In genomic region chr14:49999216-49999761, GRCh38 we compare ENCODE assay signal across 1 cellular context.
TF ChIP-seq lines count a peak whose summit lies in the region.

No MANE protein-coding gene starts in this region.

TF ChIP-seq in HEK293, 187 proteins besides CTCF, POLR2A, EP300 and RAD21 (continued from another document):
- TF ChIP-seq, protein P1, sequence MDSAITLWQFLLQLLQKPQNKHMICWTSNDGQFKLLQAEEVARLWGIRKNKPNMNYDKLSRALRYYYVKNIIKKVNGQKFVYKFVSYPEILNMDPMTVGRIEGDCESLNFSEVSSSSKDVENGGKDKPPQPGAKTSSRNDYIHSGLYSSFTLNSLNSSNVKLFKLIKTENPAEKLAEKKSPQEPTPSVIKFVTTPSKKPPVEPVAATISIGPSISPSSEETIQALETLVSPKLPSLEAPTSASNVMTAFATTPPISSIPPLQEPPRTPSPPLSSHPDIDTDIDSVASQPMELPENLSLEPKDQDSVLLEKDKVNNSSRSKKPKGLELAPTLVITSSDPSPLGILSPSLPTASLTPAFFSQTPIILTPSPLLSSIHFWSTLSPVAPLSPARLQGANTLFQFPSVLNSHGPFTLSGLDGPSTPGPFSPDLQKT (IDR thresholded peaks at IDR 0.05; ENCODE audit: borderline replicate concordance, low read depth, low read length): no peak
- TF ChIP-seq ZNF785 (tag by site-specific recombination; IDR thresholded peaks at IDR 0.05) (no peak), ZNF561 (tag by site-specific recombination; IDR thresholded peaks at IDR 0.05; ENCODE audit: borderline replicate concordance) (no peak), ZNF707 (tag by site-specific recombination; IDR thresholded peaks at IDR 0.05) (no peak), ZNF19 (tag by site-specific recombination; IDR thresholded peaks at IDR 0.05; ENCODE audit: low read depth) (no peak), ZBTB8A (tag by site-specific recombination; IDR thresholded peaks at IDR 0.05) (no peak), ZNF76 (tag by site-specific recombination; IDR thresholded peaks at IDR 0.05; ENCODE audit: borderline replicate concordance, low read depth) (no peak), ZNF140 (tag by site-specific recombination; IDR thresholded peaks at IDR 0.05) (no peak), ZNF211 (tag by site-specific recombination; IDR thresholded peaks at IDR 0.05; ENCODE audit: low read depth) (no peak), ZNF560 (tag by site-specific recombination; IDR thresholded peaks at IDR 0.05; ENCODE audit: borderline replicate concordance) (no peak), ZNF670 (tag by site-specific recombination; IDR thresholded peaks at IDR 0.05; ENCODE audit: low read depth) (no peak), ZNF658 (tag by site-specific recombination; IDR thresholded peaks at IDR 0.05) (no peak), GLIS2 (tag by site-specific recombination; IDR thresholded peaks at IDR 0.05) (peak; percentile 73), ZFP69B (tag by site-specific recombination; IDR thresholded peaks at IDR 0.05) (0 out of 2 replicates have a peak, but pooled peaks have one; percentile 21), ZNF473 (tag by site-specific recombination; IDR thresholded peaks at IDR 0.05) (no peak), ZNF654 (tag by site-specific recombination; IDR thresholded peaks at IDR 0.05; ENCODE audit: low read depth) (no peak), YY1 (tag by site-specific recombination; IDR thresholded peaks at IDR 0.05) (no peak), KLF7 (tag by site-specific recombination; IDR thresholded peaks at IDR 0.05; ENCODE audit: borderline replicate concordance) (no peak), ZNF157 (tag by site-specific recombination; IDR thresholded peaks at IDR 0.05) (no peak), ZBTB1 (tag by site-specific recombination; IDR thresholded peaks at IDR 0.05) (no peak), ZNF514 (tag by site-specific recombination; IDR thresholded peaks at IDR 0.05) (no peak), RBAK (tag by site-specific recombination; IDR thresholded peaks at IDR 0.05) (no peak), MYNN (tag by site-specific recombination; IDR thresholded peaks at IDR 0.05; ENCODE audit: borderline replicate concordance) (no peak), TRIM28 (IDR thresholded peaks at IDR 0.05; ENCODE audit: borderline replicate concordance, low read length) (0 out of 2 replicates have a peak, but pooled peaks have one; percentile 23), GLIS1 (tag by site-specific recombination; IDR thresholded peaks at IDR 0.05) (peak; percentile 62), ZNF175 (tag by site-specific recombination; IDR thresholded peaks at IDR 0.05) (no peak), ZNF214 (tag by site-specific recombination; IDR thresholded peaks at IDR 0.05; ENCODE audit: borderline replicate concordance) (no peak), ZNF391 (tag by site-specific recombination; IDR thresholded peaks at IDR 0.05; ENCODE audit: borderline replicate concordance, low read depth) (no peak), ZFP37 (tag by site-specific recombination; IDR thresholded peaks at IDR 0.05) (no peak), ZBTB11 (tag by site-specific recombination; conservative IDR thresholded peaks at IDR 0.05; ENCODE audit: low read depth) (no peak), ZNF416 (tag by site-specific recombination; IDR thresholded peaks at IDR 0.05) (no peak)
- TF ChIP-seq, protein P2, sequence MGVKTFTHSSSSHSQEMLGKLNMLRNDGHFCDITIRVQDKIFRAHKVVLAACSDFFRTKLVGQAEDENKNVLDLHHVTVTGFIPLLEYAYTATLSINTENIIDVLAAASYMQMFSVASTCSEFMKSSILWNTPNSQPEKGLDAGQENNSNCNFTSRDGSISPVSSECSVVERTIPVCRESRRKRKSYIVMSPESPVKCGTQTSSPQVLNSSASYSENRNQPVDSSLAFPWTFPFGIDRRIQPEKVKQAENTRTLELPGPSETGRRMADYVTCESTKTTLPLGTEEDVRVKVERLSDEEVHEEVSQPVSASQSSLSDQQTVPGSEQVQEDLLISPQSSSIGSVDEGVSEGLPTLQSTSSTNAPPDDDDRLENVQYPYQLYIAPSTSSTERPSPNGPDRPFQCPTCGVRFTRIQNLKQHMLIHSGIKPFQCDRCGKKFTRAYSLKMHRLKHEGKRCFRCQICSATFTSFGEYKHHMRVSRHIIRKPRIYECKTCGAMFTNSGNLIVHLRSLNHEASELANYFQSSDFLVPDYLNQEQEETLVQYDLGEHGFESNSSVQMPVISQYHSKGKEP (tag by site-specific recombination; IDR thresholded peaks at IDR 0.05): no peak
- TF ChIP-seq, protein P3, sequence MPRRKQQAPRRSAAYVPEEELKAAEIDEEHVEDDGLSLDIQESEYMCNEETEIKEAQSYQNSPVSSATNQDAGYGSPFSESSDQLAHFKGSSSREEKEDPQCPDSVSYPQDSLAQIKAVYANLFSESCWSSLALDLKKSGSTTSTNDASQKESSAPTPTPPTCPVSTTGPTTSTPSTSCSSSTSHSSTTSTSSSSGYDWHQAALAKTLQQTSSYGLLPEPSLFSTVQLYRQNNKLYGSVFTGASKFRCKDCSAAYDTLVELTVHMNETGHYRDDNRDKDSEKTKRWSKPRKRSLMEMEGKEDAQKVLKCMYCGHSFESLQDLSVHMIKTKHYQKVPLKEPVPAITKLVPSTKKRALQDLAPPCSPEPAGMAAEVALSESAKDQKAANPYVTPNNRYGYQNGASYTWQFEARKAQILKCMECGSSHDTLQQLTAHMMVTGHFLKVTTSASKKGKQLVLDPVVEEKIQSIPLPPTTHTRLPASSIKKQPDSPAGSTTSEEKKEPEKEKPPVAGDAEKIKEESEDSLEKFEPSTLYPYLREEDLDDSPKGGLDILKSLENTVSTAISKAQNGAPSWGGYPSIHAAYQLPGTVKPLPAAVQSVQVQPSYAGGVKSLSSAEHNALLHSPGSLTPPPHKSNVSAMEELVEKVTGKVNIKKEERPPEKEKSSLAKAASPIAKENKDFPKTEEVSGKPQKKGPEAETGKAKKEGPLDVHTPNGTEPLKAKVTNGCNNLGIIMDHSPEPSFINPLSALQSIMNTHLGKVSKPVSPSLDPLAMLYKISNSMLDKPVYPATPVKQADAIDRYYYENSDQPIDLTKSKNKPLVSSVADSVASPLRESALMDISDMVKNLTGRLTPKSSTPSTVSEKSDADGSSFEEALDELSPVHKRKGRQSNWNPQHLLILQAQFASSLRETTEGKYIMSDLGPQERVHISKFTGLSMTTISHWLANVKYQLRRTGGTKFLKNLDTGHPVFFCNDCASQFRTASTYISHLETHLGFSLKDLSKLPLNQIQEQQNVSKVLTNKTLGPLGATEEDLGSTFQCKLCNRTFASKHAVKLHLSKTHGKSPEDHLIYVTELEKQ (tag by site-specific recombination; IDR thresholded peaks at IDR 0.05; ENCODE audit: borderline replicate concordance): no peak
- TF ChIP-seq, protein P4, sequence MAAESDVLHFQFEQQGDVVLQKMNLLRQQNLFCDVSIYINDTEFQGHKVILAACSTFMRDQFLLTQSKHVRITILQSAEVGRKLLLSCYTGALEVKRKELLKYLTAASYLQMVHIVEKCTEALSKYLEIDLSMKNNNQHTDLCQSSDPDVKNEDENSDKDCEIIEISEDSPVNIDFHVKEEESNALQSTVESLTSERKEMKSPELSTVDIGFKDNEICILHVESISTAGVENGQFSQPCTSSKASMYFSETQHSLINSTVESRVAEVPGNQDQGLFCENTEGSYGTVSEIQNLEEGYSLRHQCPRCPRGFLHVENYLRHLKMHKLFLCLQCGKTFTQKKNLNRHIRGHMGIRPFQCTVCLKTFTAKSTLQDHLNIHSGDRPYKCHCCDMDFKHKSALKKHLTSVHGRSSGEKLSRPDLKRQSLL (tag by site-specific recombination; IDR thresholded peaks at IDR 0.05): no peak
